ENCODE assay signal across 9 cellular contexts in the genomic region with DNA sequence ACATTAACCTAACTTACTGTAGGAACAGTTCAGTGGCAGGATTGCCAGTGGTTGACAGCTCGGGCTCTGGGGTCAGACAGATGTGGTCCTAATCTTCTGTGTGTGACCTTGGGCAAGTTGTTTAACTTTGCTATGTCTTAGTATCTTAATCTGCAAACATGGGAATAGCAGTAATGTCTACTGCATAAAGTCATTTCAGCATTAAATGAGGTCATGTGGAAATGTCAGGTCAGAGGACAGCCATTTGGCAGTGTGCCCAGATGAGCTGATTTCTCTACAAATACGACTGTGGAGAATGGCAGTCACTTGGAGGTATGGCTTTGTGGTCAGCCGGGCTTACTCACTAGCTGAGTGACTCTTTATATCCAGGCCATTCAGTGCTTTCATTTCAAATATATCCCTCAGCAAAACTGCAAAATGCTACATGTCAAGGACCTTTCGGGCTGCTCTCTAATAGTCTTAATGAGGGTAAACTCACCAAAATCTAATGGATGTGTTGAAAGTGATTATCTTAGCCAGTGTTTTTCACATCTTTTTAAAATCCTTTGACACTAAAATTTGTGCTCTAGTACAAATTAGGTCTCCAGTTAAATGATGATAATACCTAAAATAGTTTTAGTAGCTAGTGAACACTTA.
DNase-seq lines count a peak whose midpoint lies in the region; ATAC-seq and TF ChIP-seq lines count a peak whose summit lies in the region.
"Had no signal": no experiment of that assay in that cellular context is flagged by ENCODE, and none has a peak within 500 bp of the region (broad histone marks: within the 10 kb centered on the region; RNA-seq: fewer than 3 reads in every experiment).

No MANE protein-coding gene starts in this region.

- H3K36me3 ChIP-seq in CD8-positive, alpha-beta memory T cell (ENCODE audit: insufficient read depth, low read length): no peaks in the 10 kb centered on the region
- H3K36me3 ChIP-seq in RWPE2 (ENCODE audit: low read depth): 0 out of 2 replicates have a peak, but pooled peaks cover 2% of the 10 kb centered on the region
- H3K36me3 ChIP-seq in kidney epithelial cell (ENCODE audit: control insufficient read depth, insufficient read depth, low read length): no peaks in the 10 kb centered on the region
- H3K36me3 ChIP-seq: ovary had no signal

- no peaks in the 10 kb centered on the region for H3K27me3 Mint-ChIP-seq in CD8-positive, alpha-beta memory T cell

- POLR2A ChIA-PET in CD8-positive, alpha-beta memory T cell (lab: Charles Lee): no interaction called here

- peaks cover 0 to 6% (median 3%) of the 10 kb centered on the region in 3 donors for H3K4me1 Mint-ChIP-seq in CD8-positive, alpha-beta memory T cell

- no peaks in the 10 kb centered on the region for H3K9me3 Mint-ChIP-seq in CD8-positive, alpha-beta memory T cell

- H3K36me3 Mint-ChIP-seq in CD8-positive, alpha-beta memory T cell: peaks cover 0 to 3% (median 0%) of the 10 kb centered on the region in 3 donors

- peak in 4 of 5 donors; percentile 4 to 62 (median 10) for DNase-seq in CD8-positive, alpha-beta memory T cell
- DNase-seq in RWPE2 (ENCODE audit: low spot score) (peak; percentile 86), kidney epithelial cell (ENCODE audit: low read depth) (peak; percentile 95), NCI-H2171 (lab: John Stamatoyannopoulos, UW) (no peak)
- peak; percentile 28 to 34 for DNase-seq in stimulated activated CD8-positive, alpha-beta memory T cell treated with anti-CD3 and anti-CD28 coated beads, Interleukin-7, amount 100 ng/mL, for 4 hours (ENCODE audit: low read depth in 2 of 2)

- H3K9me3 ChIP-seq in CD8-positive, alpha-beta memory T cell (ENCODE audit: low read length): no peaks in the 10 kb centered on the region
- no peaks in the 10 kb centered on the region for H3K9me3 ChIP-seq in RWPE2 (ENCODE audit: severe bottlenecking)
- H3K9me3 ChIP-seq: ovary had no signal

- no peak for TF ChIP-seq CTCF in RWPE2 (IDR thresholded peaks at IDR 0.05; ENCODE audit: poor library complexity, severe bottlenecking)
- TF ChIP-seq CTCF in kidney epithelial cell (IDR thresholded peaks at IDR 0.05; ENCODE audit: insufficient read depth, low read length, poor library complexity, severe bottlenecking): no peak

- no peaks in the 10 kb centered on the region for H3K4me1 ChIP-seq in CD8-positive, alpha-beta memory T cell (ENCODE audit: insufficient read depth, low read length)
- H3K4me1 ChIP-seq in RWPE2 (ENCODE audit: insufficient read depth, poor library complexity, severe bottlenecking): peaks cover 23% of the 10 kb centered on the region

- CTCF ChIA-PET in CD8-positive, alpha-beta memory T cell (lab: Charles Lee): interaction anchor here (5.0 to 5.3 kb wide), 2 partner anchors 138 to 194 kb away, joined by 50 to 52 read pairs; no protein-coding TSS in a partner anchor

- ATAC-seq in GM19455 (IDR thresholded peaks at IDR 0.05; ENCODE audit: unreplicated experiment) (peak; percentile 57), HG03469 (IDR thresholded peaks at IDR 0.05; ENCODE audit: unreplicated experiment) (peak; percentile 89), RWPE2 (ENCODE audit: low read depth) (peak; percentile 96)

- H3K4me3 ChIP-seq in CD8-positive, alpha-beta memory T cell (ENCODE audit: low read length): no peak overlapping the region
- H3K4me3 ChIP-seq in RWPE2 (ENCODE audit: severe bottlenecking) (no peak overlapping the region), kidney epithelial cell (ENCODE audit: low read depth, low read length) (no peak overlapping the region)
- H3K4me3 ChIP-seq: ovary had no signal

- H3K27ac ChIP-seq in CD8-positive, alpha-beta memory T cell (ENCODE audit: low read depth, low read length): no peak overlapping the region
- peak overlapping the region; percentile 12 for H3K27ac ChIP-seq in RWPE2 (ENCODE audit: poor library complexity, severe bottlenecking)
- H3K27ac ChIP-seq in angular gyrus (ENCODE audit: low read depth, low read length): peak overlapping the region; percentile 6
- H3K27ac ChIP-seq: ovary had no signal

- no peak overlapping the region for H3K4me3 Mint-ChIP-seq in CD8-positive, alpha-beta memory T cell

- no peak overlapping the region for H3K27ac Mint-ChIP-seq in CD8-positive, alpha-beta memory T cell

- no peaks in the 10 kb centered on the region for H3K27me3 ChIP-seq in CD8-positive, alpha-beta memory T cell (ENCODE audit: insufficient read depth, low read length, poor library complexity, severe bottlenecking)
- H3K27me3 ChIP-seq in RWPE2 (ENCODE audit: insufficient read depth, poor library complexity, severe bottlenecking) (peaks cover 4% of the 10 kb centered on the region), kidney epithelial cell (ENCODE audit: control insufficient read depth, insufficient read depth, low read length) (no peaks in the 10 kb centered on the region)
- H3K27me3 ChIP-seq: ovary had no signal
